ENCODE assay signal across 9 cellular contexts in the genomic region with DNA sequence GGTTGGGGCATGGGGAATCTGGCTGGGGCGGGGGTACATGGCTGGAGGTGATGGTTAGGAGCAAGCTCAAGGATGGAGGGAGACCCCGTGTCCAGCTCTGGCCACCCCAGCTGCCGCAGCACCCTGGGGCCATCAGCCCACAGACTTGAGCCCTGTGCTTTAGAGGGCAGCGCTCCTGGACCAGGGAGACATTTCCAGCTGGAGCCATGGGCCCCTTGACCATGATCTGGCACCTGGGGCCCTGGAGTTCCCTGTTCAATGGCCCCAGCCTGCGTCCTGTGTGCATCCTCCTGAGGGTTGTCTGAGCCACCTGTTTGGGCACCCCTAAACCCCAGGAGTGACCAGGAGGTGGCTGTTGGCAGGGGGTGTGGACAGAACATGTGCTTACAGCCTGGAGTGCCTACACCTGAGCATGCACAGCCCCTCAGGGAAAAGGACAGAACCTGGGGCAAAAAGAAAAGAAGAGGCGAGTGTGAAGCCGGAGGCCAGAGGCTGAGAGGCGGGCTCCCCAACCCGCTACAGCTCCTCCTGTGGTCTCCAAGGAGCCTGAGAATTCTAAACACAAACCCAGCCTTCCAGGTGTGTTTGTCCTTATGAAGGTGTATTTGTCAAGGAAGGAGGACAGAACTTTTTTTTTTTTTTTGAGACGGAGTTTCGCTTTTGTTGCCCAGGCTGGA.
A peak's percentile ranks its signal among the peaks of the same experiment; 100 is the strongest.
DNase-seq lines count a peak whose midpoint lies in the region; ATAC-seq and TF ChIP-seq lines count a peak whose summit lies in the region.
"Had no signal": no experiment of that assay in that cellular context is flagged by ENCODE, and none has a peak within 500 bp of the region (broad histone marks: within the 10 kb centered on the region; RNA-seq: fewer than 3 reads in every experiment).

No MANE protein-coding gene starts in this region.

- peaks cover 0 to 4% (median 0%) of the 10 kb centered on the region in 5 experiments for H3K9me3 Mint-ChIP-seq in brain

- no peaks in the 10 kb centered on the region for H3K36me3 ChIP-seq in HUES6 (ENCODE audit: control insufficient read depth, insufficient read depth, low read length)
- H3K36me3 ChIP-seq in mesendoderm (ENCODE audit: control insufficient read depth, insufficient read depth, low read length), result no peaks in the 10 kb centered on the region
- no peaks in the 10 kb centered on the region for H3K36me3 ChIP-seq in thoracic aorta

- H3K4me3 ChIP-seq in HUES6 (ENCODE audit: low read depth, low read length) (no peak overlapping the region), mesendoderm (ENCODE audit: low read length) (no peak overlapping the region), thoracic aorta (no peak overlapping the region)

- no peaks in the 10 kb centered on the region for H3K27me3 Mint-ChIP-seq in brain

- peak overlapping the region; percentile 12 for H3K18ac ChIP-seq in mesendoderm (ENCODE audit: low read length)

- H3K79me1 ChIP-seq in mesendoderm (ENCODE audit: low read length), result peaks cover 5% of the 10 kb centered on the region

- H3K36me3 Mint-ChIP-seq in brain, result no peaks in the 10 kb centered on the region

- no peak for ATAC-seq in thoracic aorta (ENCODE audit: insufficient number of reproducible peaks, low FRiP score, low read depth)
- ATAC-seq in activated CD4-positive, CD25-positive, alpha-beta regulatory T cell treated with anti-CD3 and anti-CD28 coated beads, Interleukin-2, amount 50 U/mL, for 24 hours, result no peak
- no peak for ATAC-seq in GM18519 (IDR thresholded peaks at IDR 0.05; ENCODE audit: low FRiP score, unreplicated experiment)

- H3K9ac ChIP-seq in HUES6 (ENCODE audit: low read length) (peak overlapping the region; percentile 10), mesendoderm (ENCODE audit: low read length) (peak overlapping the region; percentile 15)

- no peak overlapping the region for H2AK5ac ChIP-seq in mesendoderm (ENCODE audit: low read length)

- no peak overlapping the region for H3K4me3 Mint-ChIP-seq in brain

- WGBS in mesendoderm (ENCODE audit: extremely low coverage, insufficient coverage, low lambda C conversion rate), result no CpG with 5 or more reads among the region's 11 CpGs

- H3K4me1 ChIP-seq in HUES6 (ENCODE audit: control insufficient read depth, insufficient read depth, low read length) (peaks cover 63% of the 10 kb centered on the region), mesendoderm (ENCODE audit: control insufficient read depth, low read depth, low read length) (peaks cover 13% of the 10 kb centered on the region), thoracic aorta (ENCODE audit: control insufficient read depth in 1 of 2, low read depth in 2 of 2) (peaks cover 48 to 92% of the 10 kb centered on the region in 2 donors)

- H2BK120ac ChIP-seq in mesendoderm (ENCODE audit: low read depth, low read length), result no peak overlapping the region

- DNase-seq in mesendoderm (no peak), thoracic aorta (ENCODE audit: low spot score) (no peak), NOMO-1 treated with DMSO at 0.1 percent for 48 hours (lab: John Stamatoyannopoulos, UW; ENCODE audit: unreplicated experiment) (no peak)
- DNase-seq: activated CD8-positive, alpha-beta memory T cell treated with anti-CD3 and anti-CD28 coated beads for 24 hours; DND-41 had no signal

- H3K27ac ChIP-seq in HUES6 (ENCODE audit: low read depth, low read length) (no peak overlapping the region), mesendoderm (ENCODE audit: low read depth, low read length) (no peak overlapping the region), thoracic aorta (peak overlapping the region; percentile 97 to 99)

- H3K4me2 ChIP-seq in mesendoderm (ENCODE audit: low read length), result no peak overlapping the region

- peak overlapping the region; percentile 89 to 99 (median 98) for H3K27ac Mint-ChIP-seq in brain

- peak overlapping the region; percentile 44 for H2BK5ac ChIP-seq in mesendoderm (ENCODE audit: low read length)

- no peak overlapping the region for H4K5ac ChIP-seq in mesendoderm (ENCODE audit: low read length)

- no peak overlapping the region for H4K8ac ChIP-seq in mesendoderm (ENCODE audit: low read depth, low read length)

- peaks cover 92% of the 10 kb centered on the region for H3K4me1 Mint-ChIP-seq in brain

- H3K4ac ChIP-seq in mesendoderm (ENCODE audit: low read depth, low read length), result no peak overlapping the region

- H3K23ac ChIP-seq in mesendoderm (ENCODE audit: low read length), result no peak overlapping the region

- TF ChIP-seq CTCF in brain (conservative IDR thresholded peaks at IDR 0.05) (no peak), thoracic aorta (IDR thresholded peaks at IDR 0.05) (no peak)

- no peaks in the 10 kb centered on the region for H3K79me2 ChIP-seq in mesendoderm (ENCODE audit: control insufficient read depth, insufficient read depth, low read length)

- peak overlapping the region; percentile 61 for H3K56ac ChIP-seq in mesendoderm (ENCODE audit: low read length)

- H2BK15ac ChIP-seq in mesendoderm (replicated peaks; ENCODE audit: low read depth), result no peak overlapping the region

- H3K27me3 ChIP-seq in HUES6 (ENCODE audit: control insufficient read depth, insufficient read depth, low read length), result peaks cover 10% of the 10 kb centered on the region; the same call in 1 of the 2 replicates
- H3K27me3 ChIP-seq in mesendoderm (ENCODE audit: insufficient read depth, low read length, poor library complexity), result no peaks in the 10 kb centered on the region
- no peaks in the 10 kb centered on the region for H3K27me3 ChIP-seq in thoracic aorta (replicated peaks; ENCODE audit: insufficient read depth)

- H3K9me3 ChIP-seq in HUES6 (ENCODE audit: control insufficient read depth, insufficient read depth, low read depth, low read length) (no peaks in the 10 kb centered on the region), thoracic aorta (no peaks in the 10 kb centered on the region)

Comparison
In these comparisons a context has a peak if more than half of its experiments do, and no peak if none do; other contexts are left out.
1. H3K27ac ChIP-seq: peak in thoracic aorta (2 of 2); none in HUES6 (single experiment) and mesendoderm (single experiment).